8 cellular contexts compared by ENCODE assay signal in genomic region chr3:186241910-186242821, GRCh38.
DNase-seq lines count a peak whose midpoint lies in the region; ATAC-seq, FAIRE-seq and TF ChIP-seq lines count a peak whose summit lies in the region.

No MANE protein-coding gene starts in this region.

- CTCF ChIA-PET in endothelial cell of umbilical vein (lab: Charles Lee), result interaction anchor here (0.6 to 2.5 kb wide), 13 partner anchors 23 to 299 kb away, joined by 3 to 44 read pairs (median 4); no protein-coding TSS in a partner anchor

- POLR2A ChIA-PET in endothelial cell of umbilical vein (lab: Charles Lee), result no interaction called here

- H3K27ac ChIP-seq in endothelial cell of umbilical vein (ENCODE audit: insufficient read depth, low read depth, low read length), result no peak overlapping the region

- ATAC-seq in HG02763 (IDR thresholded peaks at IDR 0.05; ENCODE audit: unreplicated experiment), result peak; percentile 49

- no peaks in the 10 kb centered on the region for H3K9me1 ChIP-seq in endothelial cell of umbilical vein (replicated peaks; ENCODE audit: control insufficient read depth, extremely low read depth, insufficient read depth, low read length)

- no peak overlapping the region for H3K4me2 ChIP-seq in endothelial cell of umbilical vein (ENCODE audit: insufficient read depth, low read length)

- peaks cover 12% of the 10 kb centered on the region for H3K4me1 Mint-ChIP-seq in activated CD4-positive, alpha-beta T cell treated with anti-CD3 and anti-CD28 coated beads, Interleukin-2, amount 10 ng/mL, durations not matched to agents 24 days and 14 days

- no peaks in the 10 kb centered on the region for H4K20me1 ChIP-seq in endothelial cell of umbilical vein (replicated peaks; ENCODE audit: control insufficient read depth, extremely low read depth, insufficient read depth, low read length)

- peak; percentile 96 for FAIRE-seq in GM12891 (lab: Jason Lieb, UNC)
- no peak for FAIRE-seq in endothelial cell of umbilical vein (lab: Jason Lieb, UNC)

- H3K9me3 ChIP-seq in endothelial cell of umbilical vein (replicated peaks; ENCODE audit: control insufficient read depth, insufficient read depth, low read length), result no peaks in the 10 kb centered on the region

- H3K9ac ChIP-seq in endothelial cell of umbilical vein (replicated peaks; ENCODE audit: extremely low read depth, insufficient read depth, low read length), result no peak overlapping the region

- H3K79me2 ChIP-seq in endothelial cell of umbilical vein (ENCODE audit: control insufficient read depth, insufficient read depth, low read length), result no peaks in the 10 kb centered on the region

- peak; percentile 79 for DNase-seq in 8988T
- DNase-seq in GM12891 (ENCODE audit: insufficient read length, low spot score), result peak; percentile 57
- peak; percentile 11 for DNase-seq in NCI-H1092 (lab: John Stamatoyannopoulos, UW)
- DNase-seq in activated CD4-positive, alpha-beta T cell treated with anti-CD3 and anti-CD28 coated beads, Interleukin-2, amount 10 ng/mL, durations not matched to agents 24 days and 14 days, result peak; percentile 81
- peak; percentile 33 for DNase-seq in endothelial cell of umbilical vein (ENCODE audit: low read depth, low spot score)
- DNase-seq in midbrain (lab: John Stamatoyannopoulos, UW), result peak; percentile 77
- peak; percentile 25 for DNase-seq in stimulated activated naive CD4-positive, alpha-beta T cell treated with Interleukin-2 at 50 U/mL for 16 hours (lab: John Stamatoyannopoulos, UW)

- H3K4me3 Mint-ChIP-seq in activated CD4-positive, alpha-beta T cell treated with anti-CD3 and anti-CD28 coated beads, Interleukin-2, amount 10 ng/mL, durations not matched to agents 24 days and 14 days, result peak overlapping the region; percentile 47

- no peaks in the 10 kb centered on the region for H3K36me3 Mint-ChIP-seq in activated CD4-positive, alpha-beta T cell treated with anti-CD3 and anti-CD28 coated beads, Interleukin-2, amount 10 ng/mL, durations not matched to agents 24 days and 14 days (ENCODE audit: low read depth)

- TF ChIP-seq CTCF in endothelial cell of umbilical vein (IDR thresholded peaks at IDR 0.05; ENCODE audit: extremely low read depth in 1 of 2, insufficient read depth in 1 of 2, low read depth in 1 of 2, low read length in 2 of 2), result peak; percentile 24 to 55

- H3K36me3 ChIP-seq in endothelial cell of umbilical vein (ENCODE audit: control insufficient read depth in 2 of 2, extremely low read depth in 1 of 2, insufficient read depth in 2 of 2, low read length in 2 of 2), result no peaks in the 10 kb centered on the region

- TF ChIP-seq POLR2A in GM12891 (IDR thresholded peaks at IDR 0.05; ENCODE audit: low read depth, low read length), result no peak
- no peak for TF ChIP-seq POLR2A in endothelial cell of umbilical vein (IDR thresholded peaks at IDR 0.05; ENCODE audit: low read depth, low read length)

- H3K27me3 ChIP-seq in endothelial cell of umbilical vein (ENCODE audit: control insufficient read depth in 2 of 2, insufficient read depth in 2 of 2, low read length in 2 of 2), result no peaks in the 10 kb centered on the region

- H3K27ac Mint-ChIP-seq in activated CD4-positive, alpha-beta T cell treated with anti-CD3 and anti-CD28 coated beads, Interleukin-2, amount 10 ng/mL, durations not matched to agents 24 days and 14 days, result no peak overlapping the region

- intact Hi-C loops in activated CD4-positive, alpha-beta T cell treated with anti-CD3 and anti-CD28 coated beads, Interleukin-2, amount 10 ng/mL, durations not matched to agents 24 days and 14 days (cut with micrococcal nuclease), result loop anchor here (1.0 to 10.0 kb wide), 4 partner anchors 90 to 259 kb away; no protein-coding TSS in a partner anchor
- intact Hi-C loops in endothelial cell of umbilical vein (cut with micrococcal nuclease), result loop anchor here (1.0 to 5.0 kb wide), 4 partner anchors 135 to 259 kb away; partner anchors contain the start of gene ETV5

- peak overlapping the region; percentile 23 for H2AFZ ChIP-seq in endothelial cell of umbilical vein (ENCODE audit: low read depth, low read length)

- H3K4me3 ChIP-seq in endothelial cell of umbilical vein (replicated peaks in 1 of 3; ENCODE audit: insufficient read depth in 1 of 3, low read depth in 1 of 3, low read length in 3 of 3), result no peak overlapping the region

- BruUV-seq in endothelial cell of umbilical vein (replicated peaks; lab: Mats Ljungman, UMichigan), result no TSS peak

- H3K27me3 Mint-ChIP-seq in activated CD4-positive, alpha-beta T cell treated with anti-CD3 and anti-CD28 coated beads, Interleukin-2, amount 10 ng/mL, durations not matched to agents 24 days and 14 days, result peaks cover 16% of the 10 kb centered on the region

- dilution Hi-C loops in endothelial cell of umbilical vein (cut with MboI; ENCODE audit: extremely low pct_ligation_motif_present, low sequenced_read_pairs), result no loop called here

- H3K4me1 ChIP-seq in endothelial cell of umbilical vein (ENCODE audit: control insufficient read depth, extremely low read depth, insufficient read depth, low read length), result no peaks in the 10 kb centered on the region

- H3K9me3 Mint-ChIP-seq in activated CD4-positive, alpha-beta T cell treated with anti-CD3 and anti-CD28 coated beads, Interleukin-2, amount 10 ng/mL, durations not matched to agents 24 days and 14 days, result no peaks in the 10 kb centered on the region

TF ChIP-seq in GM12891, 5 proteins besides CTCF, POLR2A, EP300 and RAD21:
- TF ChIP-seq POU2F2 (IDR thresholded peaks at IDR 0.05; ENCODE audit: low read depth, low read length) (peak; percentile 47; the same call in 1 of the 2 replicates), PAX5 (IDR thresholded peaks at IDR 0.05; ENCODE audit: insufficient read depth, low read length, severe bottlenecking) (peak; percentile 7), TAF1 (IDR thresholded peaks at IDR 0.05; ENCODE audit: low read depth, low read length) (no peak)

TF ChIP-seq in endothelial cell of umbilical vein, 7 proteins besides CTCF, POLR2A, EP300 and RAD21:
- TF ChIP-seq JUN (IDR thresholded peaks at IDR 0.05; ENCODE audit: borderline replicate concordance, insufficient read depth, insufficient read length, low read depth) (no peak), GATA2 (IDR thresholded peaks at IDR 0.05; ENCODE audit: insufficient read depth, insufficient read length, low read depth, low read length) (no peak), FOS (IDR thresholded peaks at IDR 0.05; ENCODE audit: borderline replicate concordance, insufficient read depth, low read length) (no peak), MYC (IDR thresholded peaks at IDR 0.05; ENCODE audit: low read depth, low read length) (no peak), POLR2AphosphoS5 (IDR thresholded peaks at IDR 0.05; ENCODE audit: insufficient read depth, low read depth, low read length) (no peak), EZH2 (IDR thresholded peaks at IDR 0.05; ENCODE audit: borderline replicate concordance, low read depth, low read length, severe bottlenecking) (no peak), MAX (IDR thresholded peaks at IDR 0.05; ENCODE audit: insufficient read depth, insufficient read length) (no peak)

Comparison
In these comparisons a context has a peak if more than half of its experiments do, and no peak if none do; other contexts are left out.
1. DNase-seq: peak in every context shown above with its lines; median percentile 81 in activated CD4-positive, alpha-beta T cell treated with anti-CD3 and anti-CD28 coated beads, Interleukin-2, amount 10 ng/mL, durations not matched to agents 24 days and 14 days; 79 in 8988T; 77 in midbrain; 57 in GM12891; 33 in endothelial cell of umbilical vein; 25 in stimulated activated naive CD4-positive, alpha-beta T cell treated with Interleukin-2 at 50 U/mL for 16 hours; 11 in NCI-H1092.